ENCODE assay signal across 8 cellular contexts in the genomic region with DNA sequence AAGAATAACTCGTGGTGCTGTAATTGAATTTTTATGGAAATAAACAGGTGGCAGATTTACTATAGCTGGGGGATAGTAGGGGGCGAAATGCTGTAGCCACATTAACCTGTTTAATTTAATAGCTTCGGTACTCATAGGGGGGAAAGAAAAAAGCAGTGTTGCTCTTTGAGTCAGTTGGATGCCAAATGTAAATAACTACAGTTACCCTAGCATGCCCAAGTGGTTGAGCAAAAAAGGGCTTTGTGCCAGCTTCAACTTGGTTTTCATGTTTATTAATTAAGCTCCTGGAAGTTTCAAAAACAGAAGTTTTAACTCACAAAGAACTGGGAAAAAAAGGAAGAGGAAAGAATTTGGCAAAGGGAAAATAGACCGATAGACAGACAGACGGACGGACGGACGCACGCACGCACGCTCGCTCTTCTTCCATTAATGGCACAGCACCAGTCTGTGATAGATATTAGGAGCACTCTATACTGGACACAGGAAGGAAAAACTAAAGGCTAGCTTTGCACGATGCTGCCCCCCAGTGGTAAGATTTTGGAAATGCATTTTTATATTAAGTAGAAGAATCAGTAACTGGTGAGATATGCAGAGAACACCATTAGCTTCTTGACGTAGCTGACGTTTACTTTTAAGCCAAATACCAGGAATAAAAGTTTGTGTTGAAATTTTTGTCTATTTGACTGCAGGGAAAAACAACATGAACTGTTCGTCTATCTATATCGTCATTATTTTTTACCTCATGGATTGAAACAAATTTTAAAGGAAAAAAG.
DNase-seq lines count a peak whose midpoint lies in the region; ATAC-seq and TF ChIP-seq lines count a peak whose summit lies in the region.
"Had no signal": no experiment of that assay in that cellular context is flagged by ENCODE, and none has a peak within 500 bp of the region (broad histone marks: within the 10 kb centered on the region; RNA-seq: fewer than 3 reads in every experiment).

No MANE protein-coding gene starts in this region.

- H3K4me1 Mint-ChIP-seq in activated T-helper 17 cell treated with anti-CD3 and anti-CD28 coated beads, Interleukin-2, amount 50 U/mL, for 72 hours: no peaks in the 10 kb centered on the region

- H3K36me3 ChIP-seq in left ventricle myocardium inferior: no peaks in the 10 kb centered on the region

- DNase-seq in EH (ENCODE audit: low read depth): peak; percentile 86
- DNase-seq in NCI-H460 (ENCODE audit: extremely low read depth, low read depth): peak; percentile 80
- peak; percentile 21 for DNase-seq in left ventricle myocardium inferior
- DNase-seq in retinal pigment epithelial cell (ENCODE audit: low read depth): no peak

- H3K36me3 Mint-ChIP-seq in activated T-helper 17 cell treated with anti-CD3 and anti-CD28 coated beads, Interleukin-2, amount 50 U/mL, for 72 hours (ENCODE audit: low read depth): no peaks in the 10 kb centered on the region

- H3K27me3 ChIP-seq in left ventricle myocardium inferior (ENCODE audit: low read depth): no peaks in the 10 kb centered on the region

- H3K4me3 ChIP-seq in left ventricle myocardium inferior (peak overlapping the region; percentile 41), retinal pigment epithelial cell (ENCODE audit: low read length) (peak overlapping the region; percentile 31)

- H3K4me3 Mint-ChIP-seq in activated T-helper 17 cell treated with anti-CD3 and anti-CD28 coated beads, Interleukin-2, amount 50 U/mL, for 72 hours: no peak overlapping the region
- H3K4me3 Mint-ChIP-seq: effector memory CD8-positive, alpha-beta T cell had no signal

- no peaks in the 10 kb centered on the region for H3K9me3 Mint-ChIP-seq in activated T-helper 17 cell treated with anti-CD3 and anti-CD28 coated beads, Interleukin-2, amount 50 U/mL, for 72 hours

- no peaks in the 10 kb centered on the region for H3K27me3 Mint-ChIP-seq in activated T-helper 17 cell treated with anti-CD3 and anti-CD28 coated beads, Interleukin-2, amount 50 U/mL, for 72 hours
- H3K27me3 Mint-ChIP-seq: effector memory CD8-positive, alpha-beta T cell had no signal

- H3K27ac ChIP-seq in left ventricle myocardium inferior (replicated peaks): no peak overlapping the region

- no peak overlapping the region for H3K27ac Mint-ChIP-seq in activated T-helper 17 cell treated with anti-CD3 and anti-CD28 coated beads, Interleukin-2, amount 50 U/mL, for 72 hours
- H3K27ac Mint-ChIP-seq: effector memory CD8-positive, alpha-beta T cell had no signal

- peaks cover 33% of the 10 kb centered on the region for H3K4me1 ChIP-seq in left ventricle myocardium inferior

- no peaks in the 10 kb centered on the region for H3K9me3 ChIP-seq in left ventricle myocardium inferior (replicated peaks)

- TF ChIP-seq CTCF in left ventricle myocardium inferior (IDR thresholded peaks at IDR 0.05; ENCODE audit: borderline replicate concordance) (peak; percentile 84), retinal pigment epithelial cell (conservative IDR thresholded peaks at IDR 0.05; ENCODE audit: low read depth, low read length) (peak; percentile 64)

- ATAC-seq in GM19452 (IDR thresholded peaks at IDR 0.05; ENCODE audit: unreplicated experiment): peak; percentile 81
- ATAC-seq in HG03457 (IDR thresholded peaks at IDR 0.05; ENCODE audit: unreplicated experiment): peak; percentile 83
- ATAC-seq in activated T-helper 17 cell treated with anti-CD3 and anti-CD28 coated beads, Interleukin-2, amount 50 U/mL, for 72 hours (replicated peaks): peak; percentile 24
- ATAC-seq: effector memory CD8-positive, alpha-beta T cell had no signal

- intact Hi-C loops in left ventricle myocardium inferior (cut with micrococcal nuclease): no loop called here

Comparison
In these comparisons a context has a peak if more than half of its experiments do, and no peak if none do; other contexts are left out.
1. ATAC-seq: peak in every context shown above with its lines; median percentile 83 in HG03457; 81 in GM19452; 24 in activated T-helper 17 cell treated with anti-CD3 and anti-CD28 coated beads, Interleukin-2, amount 50 U/mL, for 72 hours.